ENCODE assay signal across 1 cellular context in genomic region chr19:14249012-14249754, GRCh38.
TF ChIP-seq lines count a peak whose summit lies in the region.

No MANE protein-coding gene starts in this region.

TF ChIP-seq in K562, 482 proteins besides CTCF, POLR2A, EP300 and RAD21:
- TF ChIP-seq RBFOX2 (IDR thresholded peaks at IDR 0.05; ENCODE audit: low read depth, low read length), result peak; percentile 34; the same call in 1 of the 2 replicates
- 0 out of 2 replicates have a peak, but pooled peaks have one; percentile 16 for TF ChIP-seq MGA (IDR thresholded peaks at IDR 0.05)
- peak in 1 of 2 experiments; percentile 29 for TF ChIP-seq E2F6 (IDR thresholded peaks at IDR 0.05; ENCODE audit: borderline replicate concordance in 1 of 2, extremely low read depth in 1 of 2, insufficient read depth in 1 of 2, insufficient read length in 1 of 2, low read depth in 1 of 2, low read length in 1 of 2, poor library complexity in 1 of 2, severe bottlenecking in 1 of 2)
- TF ChIP-seq ZBTB7A (IDR thresholded peaks at IDR 0.05; ENCODE audit: borderline replicate concordance, control insufficient read depth, low read depth, low read length), result peak; percentile 24; the same call in 1 of the 2 replicates
- TF ChIP-seq ZNF740 (CRISPR knock-in tag; IDR thresholded peaks at IDR 0.05), result peak; percentile 83
- peak in 1 of 2 experiments; percentile 54; a peak in 1 of 4 replicates for TF ChIP-seq ZNF740 (tag; IDR thresholded peaks at IDR 0.05)
- TF ChIP-seq NFRKB (IDR thresholded peaks at IDR 0.05; ENCODE audit: low read depth), result peak; percentile 12; the same call in 1 of the 2 replicates
- TF ChIP-seq MEIS2 (IDR thresholded peaks at IDR 0.05; ENCODE audit: partially characterized antibody), result peak; percentile 13
- 0 out of 2 replicates have a peak, but pooled peaks have one; percentile 22 for TF ChIP-seq POLR2G (IDR thresholded peaks at IDR 0.05; ENCODE audit: low read depth, low read length)
